Comparison of ENCODE assay signal across 16 cellular contexts in the genomic region with DNA sequence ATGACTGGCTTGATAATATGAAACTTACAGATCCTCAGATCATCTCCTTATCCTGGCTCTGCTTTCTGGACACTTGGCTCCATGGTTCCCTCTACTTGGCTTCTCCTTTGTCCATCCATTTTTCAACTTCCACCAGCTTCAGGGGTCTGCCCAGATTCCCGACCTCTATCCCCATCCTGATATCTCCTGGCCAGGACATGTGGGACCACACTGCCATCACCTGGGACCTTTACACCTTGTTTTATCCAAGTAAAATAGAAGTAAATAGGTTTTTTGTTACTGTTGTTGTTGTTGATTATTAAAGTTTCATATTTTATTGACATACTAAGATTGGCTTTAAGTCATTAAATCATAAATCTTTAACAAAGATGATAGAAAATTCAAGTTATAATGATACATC.
A peak's percentile ranks its signal among the peaks of the same experiment; 100 is the strongest.
DNase-seq lines count a peak whose midpoint lies in the region; ATAC-seq, FAIRE-seq and TF ChIP-seq lines count a peak whose summit lies in the region.
"Had no signal": no experiment of that assay in that cellular context is flagged by ENCODE, and none has a peak within 500 bp of the region (broad histone marks: within the 10 kb centered on the region; RNA-seq: fewer than 3 reads in every experiment).

No MANE protein-coding gene starts in this region.

- H2AFZ ChIP-seq in HCT116 (ENCODE audit: low read depth, low read length, poor library complexity, severe bottlenecking) (no peak overlapping the region), GM12878 (ENCODE audit: control insufficient read depth, low read depth, low read length) (no peak overlapping the region), trophoblast cell (ENCODE audit: insufficient read depth, low read length, poor library complexity) (no peak overlapping the region)

- in situ Hi-C loops in GM12878 (cut with MboI) (no loop called here), KBM-7 (cut with MboI; ENCODE audit: low pct_unique_long_range_greater_than_20kb, low sequenced_read_pairs) (no loop called here), G401 (cut with HindIII; ENCODE audit: low sequenced_read_pairs) (no loop called here)

- no peak overlapping the region for H3K4me3 Mint-ChIP-seq in CD4-positive, CD25-positive, alpha-beta regulatory T cell

- BruUV-seq in HCT116 (replicated peaks; lab: Mats Ljungman, UMichigan): no TSS peak
- no TSS peak for BruUV-seq in GM12878 (replicated peaks; lab: Mats Ljungman, UMichigan)

- H3K4me1 ChIP-seq in CD4-positive, CD25-positive, alpha-beta regulatory T cell (ENCODE audit: control insufficient read depth, insufficient read depth, low read length, poor library complexity, severe bottlenecking): peaks cover 7% of the 10 kb centered on the region
- peaks cover 0 to 7% of the 10 kb centered on the region in 2 experiments; a peak in 1 of 4 replicates for H3K4me1 ChIP-seq in HCT116 (ENCODE audit: control insufficient read depth in 1 of 2, insufficient read depth in 2 of 2, low read length in 2 of 2)
- peaks cover 4% of the 10 kb centered on the region for H3K4me1 ChIP-seq in GM12878 (ENCODE audit: control insufficient read depth, insufficient read depth, low read length)
- no peaks in the 10 kb centered on the region for H3K4me1 ChIP-seq in mesendoderm (ENCODE audit: control insufficient read depth, low read depth, low read length)
- no peaks in the 10 kb centered on the region for H3K4me1 ChIP-seq in trophoblast cell (ENCODE audit: control insufficient read depth in 1 of 2, insufficient read depth in 2 of 2, low read length in 2 of 2)
- H3K4me1 ChIP-seq: BE2C had no signal

- peak overlapping the region in 2 of 3 donors; percentile 8 to 72 for H3K27ac Mint-ChIP-seq in CD4-positive, CD25-positive, alpha-beta regulatory T cell

- H3K79me2 ChIP-seq in HCT116 (ENCODE audit: insufficient read depth, low read length): no peaks in the 10 kb centered on the region
- no peaks in the 10 kb centered on the region for H3K79me2 ChIP-seq in GM12878 (ENCODE audit: control insufficient read depth, insufficient read depth, low read length)
- H3K79me2 ChIP-seq in mesendoderm (ENCODE audit: control insufficient read depth, insufficient read depth, low read length): no peaks in the 10 kb centered on the region
- no peaks in the 10 kb centered on the region for H3K79me2 ChIP-seq in trophoblast cell (ENCODE audit: control insufficient read depth, insufficient read depth, low read length, poor library complexity)

- no peak overlapping the region for H2BK12ac ChIP-seq in trophoblast cell (ENCODE audit: low read length)

- H2BK5ac ChIP-seq in mesendoderm (ENCODE audit: low read length) (no peak overlapping the region), trophoblast cell (ENCODE audit: low read depth, low read length, poor library complexity) (no peak overlapping the region)

- H4K8ac ChIP-seq in mesendoderm (ENCODE audit: low read depth, low read length) (no peak overlapping the region), trophoblast cell (ENCODE audit: low read depth, low read length) (no peak overlapping the region)

- H3K27ac ChIP-seq in CD4-positive, CD25-positive, alpha-beta regulatory T cell (ENCODE audit: insufficient read depth, low read length, poor library complexity, severe bottlenecking): no peak overlapping the region
- no peak overlapping the region for H3K27ac ChIP-seq in HCT116 (ENCODE audit: low read depth, low read length)
- H3K27ac ChIP-seq in GM12878 (ENCODE audit: control insufficient read depth, insufficient read depth): no peak overlapping the region
- H3K27ac ChIP-seq in mesendoderm (ENCODE audit: low read depth, low read length): no peak overlapping the region
- H3K27ac ChIP-seq in trophoblast cell (ENCODE audit: low read depth, low read length): no peak overlapping the region

- no peak for DNase-seq in CD4-positive, CD25-positive, alpha-beta regulatory T cell
- DNase-seq in HCT116 (ENCODE audit: low read depth, low spot score) (no peak), GM12878 (ENCODE audit: low read depth, low spot score) (no peak), mesendoderm (peak; percentile 17), KBM-7 (no peak), trophoblast cell (no peak), G401 (ENCODE audit: low spot score) (no peak)
- DNase-seq: BE2C, DMS 273 treated with DMSO at 0.1 percent for 48 hours, EL, HCEC 1CT, IMR-90, MV-4-11, NCI-H1417 treated with DMSO at 0.1 percent for 48 hours, NCI-H2029 treated with DMSO at 0.1 percent for 48 hours, NCI-H510A treated with DMSO at 0.1 percent for 48 hours had no signal

- no peak overlapping the region for H3K18ac ChIP-seq in mesendoderm (ENCODE audit: low read length)
- no peak overlapping the region for H3K18ac ChIP-seq in trophoblast cell (ENCODE audit: low read length)

- no peak overlapping the region for H3K4me3 ChIP-seq in CD4-positive, CD25-positive, alpha-beta regulatory T cell (ENCODE audit: low read depth, low read length)
- no peak overlapping the region for H3K4me3 ChIP-seq in HCT116 (replicated peaks in 1 of 2; ENCODE audit: low read depth in 1 of 2, low read length in 2 of 2)
- H3K4me3 ChIP-seq in GM12878: no peak overlapping the region
- H3K4me3 ChIP-seq in mesendoderm (ENCODE audit: low read length): no peak overlapping the region
- no peak overlapping the region for H3K4me3 ChIP-seq in trophoblast cell (ENCODE audit: low read depth, low read length)

- TF ChIP-seq RAD21 in HCT116 (IDR thresholded peaks at IDR 0.05; ENCODE audit: low read depth) (peak; percentile 35), GM12878 (IDR thresholded peaks at IDR 0.05; ENCODE audit: insufficient read depth, low read depth, low read length) (peak; percentile 27; the same call in 1 of the 2 replicates)

- POLR2A ChIA-PET in HCT116 (lab: Charles Lee): no interaction called here
- POLR2A ChIA-PET in GM12878 (lab: Charles Lee): interaction anchor here (0.6 to 1.2 kb wide), 2 partner anchors 47 to 181 kb away, joined by 3 read pairs; no protein-coding TSS in a partner anchor

- H4K5ac ChIP-seq in mesendoderm (ENCODE audit: low read length): no peak overlapping the region

- no peak overlapping the region for H3K56ac ChIP-seq in mesendoderm (ENCODE audit: low read length)

- H4K20me1 ChIP-seq in HCT116 (ENCODE audit: insufficient read depth) (no peaks in the 10 kb centered on the region), GM12878 (ENCODE audit: control insufficient read depth, insufficient read depth) (no peaks in the 10 kb centered on the region)

- WGBS in GM12878 (ENCODE audit: insufficient coverage, insufficient replicate concordance, low lambda C conversion rate, missing lambda C conversion rate): 29% methylated on average over 1 of the region's 1 CpG
- no CpG with 5 or more reads among the region's 1 CpG for WGBS in mesendoderm (ENCODE audit: extremely low coverage, insufficient coverage, low lambda C conversion rate)
- WGBS in trophoblast cell (ENCODE audit: extremely low coverage, insufficient coverage, insufficient read length): no CpG with 5 or more reads among the region's 1 CpG

- H3K79me1 ChIP-seq in mesendoderm (ENCODE audit: low read length): no peaks in the 10 kb centered on the region
- H3K79me1 ChIP-seq in trophoblast cell (ENCODE audit: low read length): no peaks in the 10 kb centered on the region

- H4K91ac ChIP-seq in trophoblast cell (ENCODE audit: low read depth, low read length): no peak overlapping the region

- no peak overlapping the region for H3K9ac ChIP-seq in HCT116 (ENCODE audit: low read length)
- no peak overlapping the region for H3K9ac ChIP-seq in GM12878 (ENCODE audit: control insufficient read depth, insufficient read depth, low read length)
- H3K9ac ChIP-seq in mesendoderm (ENCODE audit: low read length): no peak overlapping the region
- H3K9ac ChIP-seq in trophoblast cell (ENCODE audit: low read length): no peak overlapping the region

- TF ChIP-seq POLR2A in HCT116 (IDR thresholded peaks at IDR 0.05; ENCODE audit: borderline replicate concordance, extremely low read depth, insufficient read depth, insufficient read length) (no peak), GM12878 (IDR thresholded peaks at IDR 0.05; ENCODE audit: low read depth, low read length) (no peak)

- no peaks in the 10 kb centered on the region for H3K9me3 ChIP-seq in CD4-positive, CD25-positive, alpha-beta regulatory T cell (ENCODE audit: control insufficient read depth in 2 of 2, low read length in 2 of 2)
- H3K9me3 ChIP-seq in HCT116 (ENCODE audit: control insufficient read depth in 1 of 2, insufficient read depth in 1 of 2, low read depth in 1 of 2, low read length in 2 of 2): no peaks in the 10 kb centered on the region
- H3K9me3 ChIP-seq in GM12878 (replicated peaks; ENCODE audit: control insufficient read depth, insufficient read depth, low read length): no peaks in the 10 kb centered on the region
- H3K9me3 ChIP-seq in trophoblast cell (ENCODE audit: insufficient read depth, low read depth, low read length): no peaks in the 10 kb centered on the region
- H3K9me3 ChIP-seq: BE2C had no signal

- H4K12ac ChIP-seq in trophoblast cell (ENCODE audit: low read depth, low read length): no peak overlapping the region

- H3K9me3 Mint-ChIP-seq in CD4-positive, CD25-positive, alpha-beta regulatory T cell: no peaks in the 10 kb centered on the region

- no peaks in the 10 kb centered on the region for H3K36me3 ChIP-seq in CD4-positive, CD25-positive, alpha-beta regulatory T cell (ENCODE audit: control insufficient read depth, insufficient read depth, low read length)
- no peaks in the 10 kb centered on the region for H3K36me3 ChIP-seq in HCT116 (ENCODE audit: control insufficient read depth in 1 of 2, insufficient read depth in 2 of 2, low read length in 2 of 2)
- H3K36me3 ChIP-seq in GM12878 (ENCODE audit: control insufficient read depth in 2 of 2, insufficient read depth in 2 of 2, low read length in 1 of 2): no peaks in the 10 kb centered on the region
- H3K36me3 ChIP-seq in mesendoderm (ENCODE audit: control insufficient read depth, insufficient read depth, low read length): no peaks in the 10 kb centered on the region
- H3K36me3 ChIP-seq in trophoblast cell (ENCODE audit: control insufficient read depth in 1 of 2, insufficient read depth in 2 of 2, low read length in 2 of 2): no peaks in the 10 kb centered on the region
- H3K36me3 ChIP-seq: BE2C had no signal

- CTCF ChIA-PET in HCT116 (lab: Charles Lee): no interaction called here
- CTCF ChIA-PET in GM12878 (lab: Yijun Ruan, JAX): interaction anchor here (0.9 to 1.3 kb wide), 4 partner anchors 23 to 204 kb away, joined by 3 to 6 read pairs (median 4); no protein-coding TSS in a partner anchor

- no peaks in the 10 kb centered on the region for H3K9me2 ChIP-seq in HCT116 (ENCODE audit: insufficient read depth)

- TF ChIP-seq EP300 in GM12878 (IDR thresholded peaks at IDR 0.05; ENCODE audit: borderline replicate concordance in 1 of 2, control insufficient read depth in 1 of 2, low read depth in 2 of 2, low read length in 2 of 2): no peak

- no peak overlapping the region for H3K14ac ChIP-seq in trophoblast cell (ENCODE audit: low read length)

- SMC1A ChIA-PET in GM12878 (lab: Charles Lee; ENCODE audit: uncharacterized antibody, unreplicated experiment): interaction anchor here (0.6 to 2.0 kb wide), 8 partner anchors 9 to 111 kb away, joined by 3 to 6 read pairs (median 3); no protein-coding TSS in a partner anchor

- H3K4me2 ChIP-seq in HCT116 (ENCODE audit: low read length) (no peak overlapping the region), GM12878 (ENCODE audit: control insufficient read depth, insufficient read depth) (no peak overlapping the region), mesendoderm (ENCODE audit: low read length) (no peak overlapping the region), trophoblast cell (ENCODE audit: low read length) (no peak overlapping the region)

- RAD21 ChIA-PET in HCT116 (lab: Charles Lee; ENCODE audit: low non-redundant PET in 1 of 2, low total read pairs in 2 of 2, uncharacterized antibody in 2 of 2, unreplicated experiment in 2 of 2) (no interaction called here), GM12878 (lab: Charles Lee; ENCODE audit: unreplicated experiment) (interaction anchor here (0.7 to 2.1 kb wide), 5 partner anchors 36 to 204 kb away, joined by 3 to 7 read pairs (median 4); no protein-coding TSS in a partner anchor)

- no peak overlapping the region for H2BK15ac ChIP-seq in mesendoderm (replicated peaks; ENCODE audit: low read depth)

- peaks cover 7 to 20% (median 12%) of the 10 kb centered on the region in 4 donors for H3K4me1 Mint-ChIP-seq in CD4-positive, CD25-positive, alpha-beta regulatory T cell

- FAIRE-seq in GM12878 (lab: Jason Lieb, UNC): no peak

- no peak for ATAC-seq in CD4-positive, CD25-positive, alpha-beta regulatory T cell (ENCODE audit: low read depth in 2 of 2)
- ATAC-seq in HCT116 (no peak), GM12878 (no peak)

- no peaks in the 10 kb centered on the region for H3K27me3 Mint-ChIP-seq in CD4-positive, CD25-positive, alpha-beta regulatory T cell

- intact Hi-C loops in HCT116 (cut with micrococcal nuclease) (no loop called here), GM12878 (cut with micrococcal nuclease; ENCODE audit: unreplicated experiment) (loop anchor here (5.0 kb wide), 1 partner anchor 111 kb away; a partner anchor contains a TSS)

- H3K23ac ChIP-seq in mesendoderm (ENCODE audit: low read length) (no peak overlapping the region), trophoblast cell (ENCODE audit: low read length) (no peak overlapping the region)

- no peaks in the 10 kb centered on the region for H3K27me3 ChIP-seq in CD4-positive, CD25-positive, alpha-beta regulatory T cell (ENCODE audit: control insufficient read depth, insufficient read depth, low read length)
- H3K27me3 ChIP-seq in HCT116 (ENCODE audit: insufficient read depth, low read length): no peaks in the 10 kb centered on the region
- no peaks in the 10 kb centered on the region for H3K27me3 ChIP-seq in GM12878 (replicated peaks in 1 of 2; ENCODE audit: control insufficient read depth in 2 of 2, insufficient read depth in 2 of 2, low read length in 1 of 2)
- H3K27me3 ChIP-seq in mesendoderm (ENCODE audit: insufficient read depth, low read length, poor library complexity): no peaks in the 10 kb centered on the region
- H3K27me3 ChIP-seq in trophoblast cell (ENCODE audit: insufficient read depth, low read length): no peaks in the 10 kb centered on the region
- H3K27me3 ChIP-seq: BE2C had no signal

- TF ChIP-seq CTCF in HCT116 (IDR thresholded peaks at IDR 0.05 in 2 of 3, conservative IDR thresholded peaks at IDR 0.05 in 1 of 3; ENCODE audit: borderline replicate concordance in 1 of 3, insufficient read depth in 1 of 3, low read depth in 2 of 3, low read length in 2 of 3) (no peak), GM12878 (IDR thresholded peaks at IDR 0.05 in 2 of 3, conservative IDR thresholded peaks at IDR 0.05 in 1 of 3; ENCODE audit: control insufficient read depth in 2 of 3, extremely low read depth in 1 of 3, insufficient read depth in 1 of 3, low read depth in 3 of 3, low read length in 3 of 3) (no peak)

- H2BK120ac ChIP-seq in mesendoderm (ENCODE audit: low read depth, low read length) (no peak overlapping the region), trophoblast cell (ENCODE audit: insufficient read depth, low read length, poor library complexity) (no peak overlapping the region)

- no peak overlapping the region for H2AK5ac ChIP-seq in mesendoderm (ENCODE audit: low read length)
- no peak overlapping the region for H2AK5ac ChIP-seq in trophoblast cell (ENCODE audit: low read length)

- H3K4ac ChIP-seq in mesendoderm (ENCODE audit: low read depth, low read length) (no peak overlapping the region), trophoblast cell (ENCODE audit: low read depth, low read length) (no peak overlapping the region)

- no peaks in the 10 kb centered on the region for H3K36me3 Mint-ChIP-seq in CD4-positive, CD25-positive, alpha-beta regulatory T cell
